9 cellular contexts compared by ENCODE assay signal in the genomic region with DNA sequence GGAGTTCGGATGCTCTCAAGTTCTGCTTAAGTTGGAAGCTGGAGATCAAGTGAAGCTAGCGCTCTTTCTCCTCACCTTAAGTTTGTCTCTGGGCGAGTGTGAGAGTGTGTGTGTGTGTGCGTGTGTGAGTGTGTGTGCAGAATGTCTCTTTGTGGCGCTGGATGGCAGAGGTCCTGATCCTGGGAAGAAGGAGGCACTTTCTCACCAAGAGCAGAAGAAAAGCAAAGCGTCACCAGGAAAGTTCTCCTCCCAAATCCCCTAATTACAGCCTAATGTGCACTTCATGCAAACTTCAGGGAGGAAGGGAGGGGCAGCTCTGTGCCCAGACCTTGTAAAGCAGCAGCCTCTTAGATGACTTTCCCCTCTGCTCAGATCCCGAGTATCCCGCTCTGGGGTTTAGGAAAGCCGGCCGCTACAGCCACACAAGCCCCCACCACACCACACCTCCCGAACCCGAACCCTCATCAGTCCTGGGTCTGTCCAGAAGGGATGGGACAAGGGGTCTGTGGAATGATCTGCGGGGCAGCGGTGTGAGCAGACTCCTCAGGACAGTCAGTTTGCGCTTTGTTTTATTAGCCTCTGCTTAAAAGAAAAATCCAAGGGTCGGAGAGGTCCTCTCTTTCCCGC. TPM values are rescaled to one million over a fixed set of nuclear protein-coding genes. Genes with fewer than 3 reads are reported as not detected.
DNase-seq lines count a peak whose midpoint lies in the region; ATAC-seq, FAIRE-seq and TF ChIP-seq lines count a peak whose summit lies in the region.
"Had no signal": no experiment of that assay in that cellular context is flagged by ENCODE, and none has a peak within 500 bp of the region (broad histone marks: within the 10 kb centered on the region; RNA-seq: fewer than 3 reads in every experiment).

Gene HAPLN1, minus strand, starts transcription at position 51 of the 627 bp plus-strand sequence. CDS start 47,332 bp downstream, outside the sequence.

- no peak within 1 kb of the TSS for H3K27ac Mint-ChIP-seq in CD4-positive, alpha-beta T cell

- TF ChIP-seq CTCF in CD4-positive, alpha-beta T cell (IDR thresholded peaks at IDR 0.05): no peak
- TF ChIP-seq CTCF in PC-9 (conservative IDR thresholded peaks at IDR 0.05) (no peak), fibroblast of lung (conservative IDR thresholded peaks at IDR 0.05 in 1 of 2, IDR thresholded peaks at IDR 0.05 in 1 of 2; ENCODE audit: low read depth in 1 of 2, low read length in 2 of 2) (no peak), osteoblast (IDR thresholded peaks at IDR 0.05; ENCODE audit: extremely low read depth, low read depth, low read length) (no peak), kidney (IDR thresholded peaks at IDR 0.05; ENCODE audit: borderline replicate concordance, extremely low read depth, insufficient read depth) (no peak)

- no peak for FAIRE-seq in kidney (lab: Jason Lieb, UNC)
- FAIRE-seq: GM18507 had no signal

- 0 out of 2 replicates have a peak, but pooled peaks cover 4% of the 10 kb centered on the region for H3K4me1 ChIP-seq in PC-9 (replicated peaks; ENCODE audit: insufficient read depth)
- peaks cover 2% of the 10 kb centered on the region for H3K4me1 ChIP-seq in fibroblast of lung (ENCODE audit: control insufficient read depth, extremely low read depth, insufficient read depth, low read length)
- H3K4me1 ChIP-seq in osteoblast (ENCODE audit: insufficient read depth, low read length): peaks cover 22% of the 10 kb centered on the region
- no peaks in the 10 kb centered on the region for H3K4me1 ChIP-seq in kidney (ENCODE audit: control insufficient read depth in 1 of 2, insufficient read depth in 1 of 2, low read depth in 1 of 2, low read length in 2 of 2)

- no peak within 1 kb of the TSS for H3K9ac ChIP-seq in fibroblast of lung (ENCODE audit: insufficient read depth, low read length)
- H3K9ac ChIP-seq in kidney (ENCODE audit: low read length in 2 of 2): no peak within 1 kb of the TSS

- H3K36me3 Mint-ChIP-seq in CD4-positive, alpha-beta T cell (ENCODE audit: low read depth): no peaks in the 10 kb centered on the region

- intact Hi-C loops in CD4-positive, alpha-beta T cell (cut with DNase I, micrococcal nuclease): no loop called here
- intact Hi-C loops in PC-9 (cut with micrococcal nuclease; ENCODE audit: unreplicated experiment) (loop anchor here (10.0 kb wide), 3 partner anchors 344 to 1324 kb away; partner anchors contain the start of gene EDIL3), kidney (cut with DNase I) (no loop called here)

- CTCF ChIA-PET in CD4-positive, alpha-beta T cell (lab: Charles Lee): no interaction called here
- CTCF ChIA-PET in PC-9 (lab: Charles Lee): no interaction called here

- peak within 1 kb of the TSS; percentile 67; the same call in 1 of the 2 replicates for H3K4me3 ChIP-seq in PC-9
- H3K4me3 ChIP-seq in fibroblast of lung (replicated peaks in 1 of 4; ENCODE audit: control extremely low read depth in 1 of 4, insufficient read depth in 1 of 4, low read depth in 3 of 4, low read length in 4 of 4): peak within 1 kb of the TSS; percentile 50 to 63 (median 60)
- peak within 1 kb of the TSS; percentile 77 for H3K4me3 ChIP-seq in osteoblast (ENCODE audit: insufficient read depth, low read length)
- peak within 1 kb of the TSS in 1 of 2 donors; percentile 27 for H3K4me3 ChIP-seq in kidney (ENCODE audit: low read length in 2 of 2)

- peaks cover 55% of the 10 kb centered on the region for H3K27me3 ChIP-seq in CD4-positive, alpha-beta T cell (ENCODE audit: control insufficient read depth, insufficient read depth, low read length)
- no peaks in the 10 kb centered on the region; the same call in 1 of the 2 replicates for H3K27me3 ChIP-seq in PC-9 (ENCODE audit: insufficient read depth, low read depth)
- no peaks in the 10 kb centered on the region for H3K27me3 ChIP-seq in fibroblast of lung (ENCODE audit: control insufficient read depth, insufficient read depth, low read length)
- H3K27me3 ChIP-seq in osteoblast (ENCODE audit: insufficient read depth, low read length): no peaks in the 10 kb centered on the region

- H3K4me1 Mint-ChIP-seq in CD4-positive, alpha-beta T cell (ENCODE audit: low read depth): peaks cover 13% of the 10 kb centered on the region

- DNase-seq in CD4-positive, alpha-beta T cell: no peak
- DNase-seq in PC-9 (no peak), fibroblast of lung (ENCODE audit: low read depth in 2 of 2) (peak in 1 of 2 donors; percentile 36), osteoblast (ENCODE audit: insufficient read length, low spot score, missing footprints) (peak; percentile 48), NCI-H2081 (lab: John Stamatoyannopoulos, UW) (no peak), kidney (no peak), SW480 (ENCODE audit: low spot score) (no peak)

- H3K4me3 Mint-ChIP-seq in CD4-positive, alpha-beta T cell: peak within 1 kb of the TSS; percentile 46

- H3K36me3 ChIP-seq in PC-9 (ENCODE audit: low read depth) (no peaks in the 10 kb centered on the region), fibroblast of lung (ENCODE audit: control insufficient read depth, insufficient read depth, low read length) (no peaks in the 10 kb centered on the region), osteoblast (ENCODE audit: insufficient read depth, low read length) (no peaks in the 10 kb centered on the region), kidney (ENCODE audit: control insufficient read depth in 1 of 2, insufficient read depth in 2 of 2, low read length in 2 of 2) (no peaks in the 10 kb centered on the region)

- no peaks in the 10 kb centered on the region for H3K9me2 ChIP-seq in PC-9 (ENCODE audit: insufficient read depth)

- H3K27ac ChIP-seq in CD4-positive, alpha-beta T cell (ENCODE audit: low read depth, low read length): no peak within 1 kb of the TSS
- H3K27ac ChIP-seq in PC-9: no peak within 1 kb of the TSS
- no peak within 1 kb of the TSS for H3K27ac ChIP-seq in fibroblast of lung (ENCODE audit: insufficient read depth, low read length)
- peak within 1 kb of the TSS; percentile 34 for H3K27ac ChIP-seq in osteoblast (ENCODE audit: low read depth, low read length)
- H3K27ac ChIP-seq in kidney (ENCODE audit: low read depth in 2 of 2, low read length in 2 of 2): no peak within 1 kb of the TSS

- BruUV-seq in PC-9 (replicated peaks; lab: Mats Ljungman, UMichigan): no TSS peak

- peak within 1 kb of the TSS; percentile 79; the same call in 1 of the 2 replicates for H2AFZ ChIP-seq in PC-9
- peak within 1 kb of the TSS; percentile 86 for H2AFZ ChIP-seq in fibroblast of lung (ENCODE audit: low read length)
- H2AFZ ChIP-seq in osteoblast (ENCODE audit: low read length): peak within 1 kb of the TSS; percentile 92

- no peaks in the 10 kb centered on the region for H3K9me3 Mint-ChIP-seq in CD4-positive, alpha-beta T cell

- H3K79me2 ChIP-seq in PC-9 (ENCODE audit: low read depth) (no peaks in the 10 kb centered on the region), fibroblast of lung (ENCODE audit: control insufficient read depth, insufficient read depth, low read length) (no peaks in the 10 kb centered on the region), osteoblast (ENCODE audit: insufficient read depth, low read length) (peaks cover 8% of the 10 kb centered on the region)

- H4K20me1 ChIP-seq in PC-9 (ENCODE audit: insufficient read depth) (no peaks in the 10 kb centered on the region; the same call in 1 of the 2 replicates), fibroblast of lung (ENCODE audit: control insufficient read depth, extremely low read depth, insufficient read depth, low read length) (no peaks in the 10 kb centered on the region), osteoblast (ENCODE audit: insufficient read depth, low read length) (no peaks in the 10 kb centered on the region)

- H3K9me3 ChIP-seq in CD4-positive, alpha-beta T cell (ENCODE audit: control insufficient read depth, low read length): no peaks in the 10 kb centered on the region
- H3K9me3 ChIP-seq in PC-9 (ENCODE audit: insufficient read depth, low read depth): no peaks in the 10 kb centered on the region
- no peaks in the 10 kb centered on the region for H3K9me3 ChIP-seq in fibroblast of lung (ENCODE audit: control insufficient read depth, insufficient read depth, low read depth, low read length)
- H3K9me3 ChIP-seq in osteoblast (ENCODE audit: low read depth, low read length): no peaks in the 10 kb centered on the region
- H3K9me3 ChIP-seq in kidney (ENCODE audit: control insufficient read depth in 1 of 2, low read length in 2 of 2): no peaks in the 10 kb centered on the region

- H3K4me2 ChIP-seq in PC-9 (peak within 1 kb of the TSS; percentile 90), fibroblast of lung (ENCODE audit: extremely low read depth, insufficient read depth, low read length) (peak within 1 kb of the TSS; percentile 86), osteoblast (ENCODE audit: insufficient read depth, low read length) (peak within 1 kb of the TSS; percentile 82)

- POLR2A ChIA-PET in CD4-positive, alpha-beta T cell (lab: Charles Lee): no interaction called here
- POLR2A ChIA-PET in PC-9 (lab: Charles Lee; ENCODE audit: unreplicated experiment): no interaction called here

- no peak for ATAC-seq in CD4-positive, alpha-beta T cell (ENCODE audit: poor library complexity)
- ATAC-seq in GM18870 (IDR thresholded peaks at IDR 0.05; ENCODE audit: unreplicated experiment): no peak

- no peaks in the 10 kb centered on the region for H3F3A ChIP-seq in PC-9 (ENCODE audit: insufficient read depth, low read depth)

- peaks cover 69% of the 10 kb centered on the region for H3K27me3 Mint-ChIP-seq in CD4-positive, alpha-beta T cell

RNA-seq across cellular contexts. Expression of gene HAPLN1, which starts in this region (rescaled TPM):
- total RNA-seq in CD4-positive, alpha-beta T cell: not detected
- not detected in 2 replicates for total RNA-seq in PC-9 (2021)
- 0.17 TPM in 1 of 2 replicates, not detected in the other for total RNA-seq in fibroblast of lung
- 0.44 and 7.7 TPM in 2 replicates for polyA plus RNA-seq in fibroblast of lung
- polyA plus RNA-seq in fibroblast of lung (2012): 0.24 and 2.4 TPM in 2 replicates
- polyA minus RNA-seq in fibroblast of lung (ENCODE audit: low replicate concordance): 4.6 TPM in 1 of 2 replicates, not detected in the other
- total RNA-seq in osteoblast: 18.8 and 36.5 TPM in 2 replicates
- total RNA-seq in kidney: 0.19 TPM
- 0.06 TPM for polyA plus RNA-seq in kidney (ENCODE audit: insufficient read depth, low read depth, low replicate concordance)

Comparison
In these comparisons a context has a peak if more than half of its experiments do, and no peak if none do; other contexts are left out.
1. RNA of gene HAPLN1 (total RNA-seq): 18.8 to 36.5 TPM in osteoblast; 0.19 TPM in kidney (single experiment), 0.17 TPM in fibroblast of lung, not detected in CD4-positive, alpha-beta T cell and not detected in PC-9; every median in the first group is over 10 times any median in the second.
2. Peak in every context shown above with its lines, with median percentiles within 50 percentile points of each other: H2AFZ ChIP-seq and H3K4me2 ChIP-seq.